In the genomic region with DNA sequence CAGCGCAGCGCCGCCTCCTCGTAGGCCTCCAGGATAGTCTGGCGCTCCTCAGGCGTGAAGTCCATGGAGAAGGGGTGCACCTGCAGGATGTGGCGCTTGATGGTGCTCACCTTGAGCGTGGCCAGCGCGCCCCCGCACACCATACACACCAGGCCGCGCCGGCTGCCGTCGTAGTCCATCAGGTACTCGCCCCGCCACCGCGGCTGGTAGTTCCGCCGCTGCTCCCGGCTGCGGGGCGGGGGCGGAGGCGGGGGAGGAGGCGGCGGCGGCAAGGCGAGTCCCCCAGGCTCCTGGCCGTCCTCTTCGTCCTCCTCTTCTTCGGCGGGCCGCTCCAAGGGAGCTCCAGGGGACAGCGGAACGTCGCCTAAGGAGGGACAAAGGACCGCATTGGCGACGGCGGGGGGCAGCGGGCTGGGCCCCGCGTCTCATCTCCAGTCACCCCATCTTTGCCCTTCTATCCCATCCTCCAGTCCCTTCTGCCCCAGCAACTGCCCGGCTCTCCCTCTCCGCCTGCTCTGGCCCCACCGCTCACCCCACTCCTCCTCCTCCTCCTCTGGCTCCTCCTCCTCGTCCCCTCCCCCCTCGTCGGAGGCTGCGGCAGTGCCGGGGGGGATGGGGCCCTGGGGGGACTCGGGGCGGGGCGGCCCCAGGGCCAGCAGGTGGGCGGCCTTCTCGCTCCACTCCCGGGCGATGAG, we compare ENCODE assay signal across 10 cellular contexts. TPM values are rescaled to one million over a fixed set of nuclear protein-coding genes. Genes with fewer than 3 reads are reported as not detected.
A peak's percentile ranks its signal among the peaks of the same experiment; 100 is the strongest.
DNase-seq lines count a peak whose midpoint lies in the region; ATAC-seq, FAIRE-seq and TF ChIP-seq lines count a peak whose summit lies in the region.
"Had no signal": no experiment of that assay in that cellular context is flagged by ENCODE, and none has a peak within 500 bp of the region (broad histone marks: within the 10 kb centered on the region; RNA-seq: fewer than 3 reads in every experiment).

No MANE protein-coding gene starts in this region.

- no peaks in the 10 kb centered on the region for H3K27me3 ChIP-seq in PC-3 (ENCODE audit: low read length)
- no peaks in the 10 kb centered on the region for H3K27me3 ChIP-seq in esophagus muscularis mucosa
- H3K27me3 ChIP-seq in lower lobe of right lung (ENCODE audit: low read depth), result no peaks in the 10 kb centered on the region
- no peaks in the 10 kb centered on the region for H3K27me3 ChIP-seq in subcutaneous abdominal adipose tissue (ENCODE audit: control insufficient read depth in 5 of 5, insufficient read depth in 4 of 5, low read length in 5 of 5)
- H3K27me3 ChIP-seq in CD8-positive, alpha-beta memory T cell (ENCODE audit: insufficient read depth, low read length, poor library complexity, severe bottlenecking), result no peaks in the 10 kb centered on the region
- H3K27me3 ChIP-seq in small intestine (ENCODE audit: control insufficient read depth in 2 of 2, insufficient read depth in 2 of 2, low read length in 2 of 2), result no peaks in the 10 kb centered on the region

- DNase-seq in PC-3, result no peak
- DNase-seq in esophagus muscularis mucosa (ENCODE audit: extremely low spot score), result no peak
- no peak for DNase-seq in lower lobe of right lung
- DNase-seq in CD8-positive, alpha-beta memory T cell, result no peak
- DNase-seq in immature natural killer cell, result no peak
- no peak for DNase-seq in small intestine
- DNase-seq: activated CD4-positive, alpha-beta T cell treated with anti-CD3 and anti-CD28 coated beads, Interleukin-2, amount 50 U/mL, for 48 hours; DMS79 had no signal

- intact Hi-C loops in PC-3 (cut with micrococcal nuclease), result loop anchor here (10.0 kb wide), 1 partner anchor 381 kb away; no protein-coding TSS in a partner anchor
- intact Hi-C loops in esophagus muscularis mucosa (cut with DNase I), result loop anchor here (10.0 kb wide), 1 partner anchor 391 kb away; no protein-coding TSS in a partner anchor
- intact Hi-C loops in lower lobe of right lung (cut with DNase I), result no loop called here

- H3K36me3 ChIP-seq in PC-3 (ENCODE audit: low read depth, low read length), result peaks cover 4% of the 10 kb centered on the region; the same call in 1 of the 2 replicates
- peaks cover 0 to 37% (median 12%) of the 10 kb centered on the region in 4 donors for H3K36me3 ChIP-seq in esophagus muscularis mucosa
- H3K36me3 ChIP-seq in lower lobe of right lung, result peaks cover 8% of the 10 kb centered on the region
- peaks cover 10 to 20% (median 15%) of the 10 kb centered on the region in 5 donors for H3K36me3 ChIP-seq in subcutaneous abdominal adipose tissue (ENCODE audit: control insufficient read depth in 5 of 5, insufficient read depth in 5 of 5, low read length in 5 of 5)
- H3K36me3 ChIP-seq in CD8-positive, alpha-beta memory T cell (ENCODE audit: insufficient read depth, low read length), result no peaks in the 10 kb centered on the region
- no peaks in the 10 kb centered on the region for H3K36me3 ChIP-seq in small intestine (ENCODE audit: control insufficient read depth in 2 of 2, insufficient read depth in 2 of 2, low read length in 2 of 2)

- H4K20me1 ChIP-seq in PC-3 (ENCODE audit: low read length), result peaks cover 13% of the 10 kb centered on the region

- 44% methylated on average over 49 of the region's 61 CpGs for WGBS in esophagus muscularis mucosa
- WGBS in small intestine, 3 donors, result 79 to 85% (median 84%) methylated on average over 42 to 61 of the region's 61 CpGs

- BruUV-seq in PC-3 (replicated peaks; lab: Mats Ljungman, UMichigan), result no TSS peak

- no peaks in the 10 kb centered on the region for H3F3A ChIP-seq in PC-3 (ENCODE audit: low read length, unreplicated experiment)

- H3K4me1 ChIP-seq in PC-3 (ENCODE audit: insufficient read depth, low read length) (peaks cover 9% of the 10 kb centered on the region; the same call in 1 of the 2 replicates), esophagus muscularis mucosa (peaks cover 45 to 63% (median 61%) of the 10 kb centered on the region in 4 donors), lower lobe of right lung (peaks cover 9% of the 10 kb centered on the region), subcutaneous abdominal adipose tissue (ENCODE audit: control insufficient read depth in 5 of 5, insufficient read depth in 5 of 5, low read length in 5 of 5) (peaks cover 3 to 54% (median 41%) of the 10 kb centered on the region in 5 donors), small intestine (ENCODE audit: control insufficient read depth in 2 of 2, insufficient read depth in 1 of 2, low read depth in 1 of 2, low read length in 1 of 2) (peaks cover 2% of the 10 kb centered on the region in 2 donors)
- H3K4me1 ChIP-seq in CD8-positive, alpha-beta memory T cell (ENCODE audit: insufficient read depth, low read length), result no peaks in the 10 kb centered on the region

- H3K27me3 Mint-ChIP-seq in CD8-positive, alpha-beta memory T cell, result no peaks in the 10 kb centered on the region
- peaks cover 0 to 7% (median 3%) of the 10 kb centered on the region in 3 donors for H3K27me3 Mint-ChIP-seq in immature natural killer cell (ENCODE audit: low read depth in 3 of 3)

- H3K4me2 ChIP-seq in PC-3 (ENCODE audit: low read length), result peak overlapping the region; percentile 75; the same call in 1 of the 2 replicates

- CTCF ChIA-PET in PC-3 (lab: Charles Lee), result no interaction called here
- CTCF ChIA-PET in CD8-positive, alpha-beta memory T cell (lab: Charles Lee), result no interaction called here

- H3K4me3 Mint-ChIP-seq in CD8-positive, alpha-beta memory T cell, result no peak overlapping the region
- no peak overlapping the region for H3K4me3 Mint-ChIP-seq in immature natural killer cell

- peaks cover 7 to 11% (median 8%) of the 10 kb centered on the region in 3 donors for H3K4me1 Mint-ChIP-seq in CD8-positive, alpha-beta memory T cell
- H3K4me1 Mint-ChIP-seq in immature natural killer cell, result peaks cover 3 to 9% of the 10 kb centered on the region in 2 donors

- H2AFZ ChIP-seq in PC-3 (ENCODE audit: low read length), result no peak overlapping the region

- H3K9me3 Mint-ChIP-seq in CD8-positive, alpha-beta memory T cell, result no peaks in the 10 kb centered on the region
- no peaks in the 10 kb centered on the region for H3K9me3 Mint-ChIP-seq in immature natural killer cell

- no peak overlapping the region for H3K9ac ChIP-seq in PC-3 (ENCODE audit: low read length)
- no peak overlapping the region for H3K9ac ChIP-seq in subcutaneous abdominal adipose tissue (ENCODE audit: low read length in 5 of 5)

- no peak for TF ChIP-seq EP300 in esophagus muscularis mucosa (IDR thresholded peaks at IDR 0.05)

- TF ChIP-seq CTCF in PC-3 (conservative IDR thresholded peaks at IDR 0.05; ENCODE audit: low read depth, low read length) (no peak), esophagus muscularis mucosa (IDR thresholded peaks at IDR 0.05) (no peak), lower lobe of right lung (IDR thresholded peaks at IDR 0.05) (no peak)

- H3K79me2 ChIP-seq in PC-3 (ENCODE audit: low read length), result peaks cover 21% of the 10 kb centered on the region

- no peak for TF ChIP-seq POLR2A in esophagus muscularis mucosa (IDR thresholded peaks at IDR 0.05; ENCODE audit: low read depth)

- no peak overlapping the region for H3K27ac Mint-ChIP-seq in CD8-positive, alpha-beta memory T cell
- H3K27ac Mint-ChIP-seq in immature natural killer cell, result no peak overlapping the region

- ATAC-seq in PC-3, result no peak
- no peak for ATAC-seq in lower lobe of right lung
- ATAC-seq in HG03520 (IDR thresholded peaks at IDR 0.05; ENCODE audit: unreplicated experiment), result no peak

- H3K9me2 ChIP-seq in PC-3 (replicated peaks; ENCODE audit: low read length), result no peaks in the 10 kb centered on the region

- H3K4me3 ChIP-seq in PC-3 (ENCODE audit: low read length), result no peak overlapping the region
- peak overlapping the region; percentile 57 to 67 (median 65) for H3K4me3 ChIP-seq in esophagus muscularis mucosa
- H3K4me3 ChIP-seq in lower lobe of right lung, result peak overlapping the region; percentile 40
- peak overlapping the region in 4 of 5 donors; percentile 27 to 48 (median 44) for H3K4me3 ChIP-seq in subcutaneous abdominal adipose tissue (ENCODE audit: low read depth in 1 of 5, low read length in 5 of 5)
- H3K4me3 ChIP-seq in CD8-positive, alpha-beta memory T cell (ENCODE audit: low read length), result no peak overlapping the region
- H3K4me3 ChIP-seq in small intestine (ENCODE audit: low read depth in 1 of 2, low read length in 2 of 2), result no peak overlapping the region

- POLR2A ChIA-PET in PC-3 (lab: Charles Lee; ENCODE audit: unreplicated experiment), result no interaction called here
- POLR2A ChIA-PET in CD8-positive, alpha-beta memory T cell (lab: Charles Lee), result no interaction called here

- peaks cover 0 to 17% (median 0%) of the 10 kb centered on the region in 3 donors for H3K36me3 Mint-ChIP-seq in CD8-positive, alpha-beta memory T cell
- H3K36me3 Mint-ChIP-seq in immature natural killer cell, result peaks cover 0 to under 1% (median 0%) of the 10 kb centered on the region in 3 donors

- no peaks in the 10 kb centered on the region for H3K9me3 ChIP-seq in PC-3 (ENCODE audit: low read length)
- H3K9me3 ChIP-seq in esophagus muscularis mucosa, result no peaks in the 10 kb centered on the region
- H3K9me3 ChIP-seq in lower lobe of right lung, result no peaks in the 10 kb centered on the region
- H3K9me3 ChIP-seq in subcutaneous abdominal adipose tissue (ENCODE audit: control insufficient read depth in 5 of 5, low read length in 5 of 5), result no peaks in the 10 kb centered on the region
- H3K9me3 ChIP-seq in CD8-positive, alpha-beta memory T cell (ENCODE audit: low read length), result no peaks in the 10 kb centered on the region
- no peaks in the 10 kb centered on the region for H3K9me3 ChIP-seq in small intestine (ENCODE audit: control insufficient read depth, low read depth)

- no peak overlapping the region for H3K27ac ChIP-seq in PC-3 (ENCODE audit: low read length)
- H3K27ac ChIP-seq in esophagus muscularis mucosa (replicated peaks in 1 of 4), result peak overlapping the region; percentile 86 to 93 (median 92)
- H3K27ac ChIP-seq in lower lobe of right lung, result no peak overlapping the region
- no peak overlapping the region for H3K27ac ChIP-seq in subcutaneous abdominal adipose tissue (ENCODE audit: low read depth, low read length)
- H3K27ac ChIP-seq in CD8-positive, alpha-beta memory T cell (ENCODE audit: low read depth, low read length), result no peak overlapping the region
- H3K27ac ChIP-seq in small intestine (ENCODE audit: low read depth in 1 of 2, low read length in 1 of 2), result no peak overlapping the region

- no peak for FAIRE-seq in small intestine (lab: Jason Lieb, UNC)

RNA-seq across cellular contexts. Expression of gene ZFTA, which starts 4.9 kb away (rescaled TPM):
- 15.1 and 29.5 TPM in 2 replicates for total RNA-seq in PC-3 (2014; rRNA removed)
- 10 to 100 TPM; 15.8 to 41.9 (median 26.6) TPM for total RNA-seq in esophagus muscularis mucosa
- 9.3 TPM for total RNA-seq in lower lobe of right lung
- 1 to 10 TPM; 7.0 to 7.6 TPM for total RNA-seq in CD8-positive, alpha-beta memory T cell
- polyA plus RNA-seq in CD8-positive, alpha-beta memory T cell, result 0.37 TPM
- under 1 TPM in 2 of 3 donors, not detected in 1; 0.11 to 0.12 TPM for polyA plus RNA-seq in immature natural killer cell
- polyA plus RNA-seq in small intestine, result 1 to 10 TPM in 2 of 3 donors, under 1 TPM in 1; 0.22 to 6.0 (median 1.9) TPM

RNA-seq across cellular contexts. Expression of gene SPINDOC, which starts 49.6 kb away (rescaled TPM):
- total RNA-seq in PC-3 (2014; rRNA removed) (61.5 and 67.2 TPM in 2 replicates), esophagus muscularis mucosa (10 to 100 TPM; 12.0 to 25.8 (median 18.6) TPM), lower lobe of right lung (21.7 TPM)
- total RNA-seq in CD8-positive, alpha-beta memory T cell, result 10 to 100 TPM; 38.7 to 41.4 TPM
- polyA plus RNA-seq in CD8-positive, alpha-beta memory T cell, result 1.4 TPM
- polyA plus RNA-seq in immature natural killer cell (1 to 10 TPM in 2 of 3 donors, under 1 TPM in 1; 0.36 to 2.3 (median 1.2) TPM), small intestine (1 to 10 TPM; 1.1 to 7.9 (median 3.0) TPM)

Comparison
In these comparisons a context has a peak if more than half of its experiments do, and no peak if none do; other contexts are left out.
1. H3K27ac ChIP-seq: peak in esophagus muscularis mucosa (4 of 4); none in PC-3 (single experiment), lower lobe of right lung (single experiment), subcutaneous abdominal adipose tissue (single experiment), CD8-positive, alpha-beta memory T cell (single experiment) and small intestine (0 of 2).
2. H3K4me3 ChIP-seq: peak in esophagus muscularis mucosa (4 of 4), lower lobe of right lung (single experiment) and subcutaneous abdominal adipose tissue (4 of 5); none in PC-3 (single experiment), CD8-positive, alpha-beta memory T cell (single experiment) and small intestine (0 of 2).